Comparison of ENCODE assay signal across 14 cellular contexts in genomic region chr1:9715536-9716226, GRCh38.
DNase-seq lines count a peak whose midpoint lies in the region; ATAC-seq, FAIRE-seq and TF ChIP-seq lines count a peak whose summit lies in the region.
"Had no signal": no experiment of that assay in that cellular context is flagged by ENCODE, and none has a peak within 500 bp of the region (broad histone marks: within the 10 kb centered on the region; RNA-seq: fewer than 3 reads in every experiment).

No MANE protein-coding gene starts in this region.

- no peaks in the 10 kb centered on the region for H3K9me3 ChIP-seq in Peyer's patch
- H3K9me3 ChIP-seq in K562 (replicated peaks; ENCODE audit: control insufficient read depth, insufficient read depth, low read depth, low read length) = no peaks in the 10 kb centered on the region
- H3K9me3 ChIP-seq in ascending aorta = no peaks in the 10 kb centered on the region
- H3K9me3 ChIP-seq in breast epithelium = no peaks in the 10 kb centered on the region

- H2AFZ ChIP-seq in K562 (ENCODE audit: low read depth, low read length) = no peak overlapping the region

- H3K36me3 ChIP-seq in Peyer's patch = peaks cover 0 to 13% (median 0%) of the 10 kb centered on the region in 3 donors
- H3K36me3 ChIP-seq in K562 (ENCODE audit: control insufficient read depth, insufficient read depth, low read length) = peaks cover 16% of the 10 kb centered on the region; the same call in 2 of the 3 replicates
- H3K36me3 ChIP-seq in ascending aorta = peaks cover 14 to 69% of the 10 kb centered on the region in 2 donors
- no peaks in the 10 kb centered on the region for H3K36me3 ChIP-seq in breast epithelium

- H3K4me3 ChIP-seq in Peyer's patch = peak overlapping the region in 1 of 4 donors; percentile 43
- H3K4me3 ChIP-seq in K562 = no peak overlapping the region
- H3K4me3 ChIP-seq in ascending aorta = no peak overlapping the region
- H3K4me3 ChIP-seq in breast epithelium = no peak overlapping the region

- peaks cover 63% of the 10 kb centered on the region for H3K4me1 Mint-ChIP-seq in stimulated activated memory B cell treated with anti-CD40 and anti-IgM and Interleukin-4, amounts not matched to agents 10 μg/mL and 1 μg/mL and 100 μg/mL, for 72 hours
- H3K4me1 Mint-ChIP-seq: brain had no signal

- TF ChIP-seq EP300 in K562 (IDR thresholded peaks at IDR 0.05; ENCODE audit: low read length) = no peak

- H3K27ac Mint-ChIP-seq in stimulated activated memory B cell treated with anti-CD40 and anti-IgM and Interleukin-4, amounts not matched to agents 10 μg/mL and 1 μg/mL and 100 μg/mL, for 72 hours = peak overlapping the region; percentile 95
- H3K27ac Mint-ChIP-seq: brain, mesothelial cell of epicardium had no signal

- CTCF ChIA-PET in K562 (lab: Yijun Ruan, JAX; ENCODE audit: low intra/inter-chr PET ratio) = no interaction called here

- TF ChIP-seq POLR2A in Peyer's patch (IDR thresholded peaks at IDR 0.05) = no peak
- no peak for TF ChIP-seq POLR2A in K562 (conservative IDR thresholded peaks at IDR 0.05)
- TF ChIP-seq POLR2A in GM18505 (IDR thresholded peaks at IDR 0.05; ENCODE audit: borderline replicate concordance, extremely low read depth, insufficient read depth, insufficient read length) = no peak
- TF ChIP-seq POLR2A in breast epithelium (IDR thresholded peaks at IDR 0.05) = no peak

- peak overlapping the region; percentile 92; the same call in 1 of the 2 replicates for H3K4me2 ChIP-seq in K562 (ENCODE audit: insufficient read depth, low read length)
- H3K4me2 ChIP-seq: KMS-11 had no signal

- H3K4me3 Mint-ChIP-seq in stimulated activated memory B cell treated with anti-CD40 and anti-IgM and Interleukin-4, amounts not matched to agents 10 μg/mL and 1 μg/mL and 100 μg/mL, for 72 hours = peak overlapping the region; percentile 41
- H3K4me3 Mint-ChIP-seq: brain, mesothelial cell of epicardium had no signal

- intact Hi-C loops in K562 (cut with micrococcal nuclease) (no loop called here), ascending aorta (cut with DNase I) (no loop called here), breast epithelium (cut with DNase I; ENCODE audit: low total_unique reads) (no loop called here)

- in situ Hi-C loops in K562 (cut with MboI) = no loop called here

- H3K9me3 Mint-ChIP-seq in stimulated activated memory B cell treated with anti-CD40 and anti-IgM and Interleukin-4, amounts not matched to agents 10 μg/mL and 1 μg/mL and 100 μg/mL, for 72 hours = no peaks in the 10 kb centered on the region
- H3K9me3 Mint-ChIP-seq: brain, mesothelial cell of epicardium had no signal

- no peaks in the 10 kb centered on the region for H4K20me1 ChIP-seq in K562 (replicated peaks; ENCODE audit: control insufficient read depth, insufficient read depth, low read length)

- WGBS in K562 (ENCODE audit: insufficient coverage, low coverage, missing lambda C conversion rate) = 90% methylated on average over 29 of the region's 40 CpGs

- no peak for FAIRE-seq in K562 (lab: Jason Lieb, UNC)
- FAIRE-seq: D721Med, GM12892 had no signal

- TF ChIP-seq CTCF in Peyer's patch (IDR thresholded peaks at IDR 0.05) (no peak), K562 (IDR thresholded peaks at IDR 0.05 in 2 of 3, conservative IDR thresholded peaks at IDR 0.05 in 1 of 3; ENCODE audit: insufficient read depth in 2 of 3, low read depth in 1 of 3, low read length in 3 of 3) (no peak), ascending aorta (IDR thresholded peaks at IDR 0.05) (no peak), breast epithelium (IDR thresholded peaks at IDR 0.05) (no peak)

- no TSS peak for BruUV-seq in K562 (replicated peaks; lab: Mats Ljungman, UMichigan)

- H3K27ac ChIP-seq in Peyer's patch (peak overlapping the region; percentile 81 to 93 (median 88)), K562 (ENCODE audit: extremely low read depth, low read depth, low read length) (peak overlapping the region; percentile 87; the same call in 2 of the 3 replicates), ascending aorta (no peak overlapping the region), breast epithelium (no peak overlapping the region)
- H3K27ac ChIP-seq: epithelial cell of prostate, KMS-11 had no signal

- peaks cover 61% of the 10 kb centered on the region for H3K36me3 Mint-ChIP-seq in stimulated activated memory B cell treated with anti-CD40 and anti-IgM and Interleukin-4, amounts not matched to agents 10 μg/mL and 1 μg/mL and 100 μg/mL, for 72 hours
- H3K36me3 Mint-ChIP-seq: mesothelial cell of epicardium had no signal

- POLR2A ChIA-PET in K562 (lab: Yijun Ruan, JAX) = interaction anchor here (0.6 to 0.9 kb wide), 3 partner anchors 13 to 544 kb away, joined by 3 to 6 read pairs (median 5); no protein-coding TSS in a partner anchor

- H3K4me1 ChIP-seq in Peyer's patch = peaks cover 0 to 53% (median 19%) of the 10 kb centered on the region in 4 donors
- peaks cover 58 to 82% of the 10 kb centered on the region in 2 experiments for H3K4me1 ChIP-seq in K562 (replicated peaks in 1 of 2; ENCODE audit: control insufficient read depth in 2 of 2, insufficient read depth in 2 of 2, low read length in 2 of 2)
- peaks cover 0 to 3% of the 10 kb centered on the region in 2 donors for H3K4me1 ChIP-seq in ascending aorta
- H3K4me1 ChIP-seq in breast epithelium = no peaks in the 10 kb centered on the region

- ATAC-seq in K562 = no peak
- no peak for ATAC-seq in stimulated activated memory B cell treated with anti-CD40 and anti-IgM and Interleukin-4, amounts not matched to agents 10 μg/mL and 1 μg/mL and 100 μg/mL, for 72 hours
- no peak for ATAC-seq in GM18505 (IDR thresholded peaks at IDR 0.05; ENCODE audit: unreplicated experiment)
- ATAC-seq: Right ventricle myocardium inferior had no signal

- no peaks in the 10 kb centered on the region for H3K9me1 ChIP-seq in K562 (ENCODE audit: control insufficient read depth, insufficient read depth, low read length)

- H3K27me3 Mint-ChIP-seq in stimulated activated memory B cell treated with anti-CD40 and anti-IgM and Interleukin-4, amounts not matched to agents 10 μg/mL and 1 μg/mL and 100 μg/mL, for 72 hours = no peaks in the 10 kb centered on the region

- H3K27me3 ChIP-seq in Peyer's patch (no peaks in the 10 kb centered on the region), K562 (ENCODE audit: control insufficient read depth in 2 of 2, insufficient read depth in 2 of 2, low read length in 2 of 2) (no peaks in the 10 kb centered on the region), ascending aorta (no peaks in the 10 kb centered on the region), breast epithelium (no peaks in the 10 kb centered on the region)

- DNase-seq in Peyer's patch (peak in 2 of 3 donors; percentile 73 to 75), K562 (ENCODE audit: extremely low read depth in 1 of 4, low spot score in 3 of 4) (no peak), ascending aorta (ENCODE audit: low spot score in 2 of 2) (no peak), breast epithelium (ENCODE audit: low spot score in 2 of 2) (no peak)
- DNase-seq in activated CD8-positive, alpha-beta memory T cell treated with anti-CD3 and anti-CD28 coated beads for 24 hours = peak; percentile 83

- H3K79me2 ChIP-seq in K562 (ENCODE audit: control insufficient read depth, insufficient read depth, low read length) = peaks cover 23% of the 10 kb centered on the region

- peak overlapping the region in 1 of 2 experiments; percentile 94; a peak in 3 of 4 replicates for H3K9ac ChIP-seq in K562 (ENCODE audit: insufficient read depth in 1 of 2, low read depth in 2 of 2, low read length in 2 of 2)
- H3K9ac ChIP-seq: KMS-11 had no signal

- TF ChIP-seq RAD21 in K562 (CRISPR knock-in tag; conservative IDR thresholded peaks at IDR 0.05 in 1 of 2, IDR thresholded peaks at IDR 0.05 in 1 of 2) = no peak

TF ChIP-seq in K562, 482 proteins besides CTCF, POLR2A, EP300 and RAD21 (continues in another document):
- no peak for TF ChIP-seq BRF2 (IDR thresholded peaks at IDR 0.05; ENCODE audit: borderline replicate concordance, insufficient read depth, insufficient read length)
- TF ChIP-seq ELK3 (CRISPR knock-in tag; IDR thresholded peaks at IDR 0.05) = no peak
- TF ChIP-seq HMG20B (CRISPR knock-in tag; IDR thresholded peaks at IDR 0.05) = no peak
- TF ChIP-seq TFAP4 (CRISPR knock-in tag; IDR thresholded peaks at IDR 0.05; ENCODE audit: borderline replicate concordance) = no peak
- 0 out of 2 replicates have a peak, but pooled peaks have one; percentile 34 for TF ChIP-seq SMAD4 (CRISPR knock-in tag; conservative IDR thresholded peaks at IDR 0.05)

Comparison
In these comparisons a context has a peak if more than half of its experiments do, and no peak if none do; other contexts are left out.
1. DNase-seq: peak in Peyer's patch (2 of 3) and activated CD8-positive, alpha-beta memory T cell treated with anti-CD3 and anti-CD28 coated beads for 24 hours (single experiment); none in K562 (0 of 4), ascending aorta (0 of 2) and breast epithelium (0 of 2).
2. H3K27ac ChIP-seq: peak in Peyer's patch (4 of 4) and K562 (single experiment); none in ascending aorta (0 of 2) and breast epithelium (0 of 2).